Comparison of ENCODE assay signal across 8 cellular contexts in genomic region chr6:80001337-80001736, GRCh38. TPM values are rescaled to one million over a fixed set of nuclear protein-coding genes. Genes with fewer than 3 reads are reported as not detected.
"Had no signal": no experiment of that assay in that cellular context is flagged by ENCODE, and none has a peak within 500 bp of the region (broad histone marks: within the 10 kb centered on the region; RNA-seq: fewer than 3 reads in every experiment).

No MANE protein-coding gene starts in this region.

- FAIRE-seq: HTR-8/SVneo had no signal

- H3K27ac ChIP-seq: GM23248, KMS-11 had no signal

- H3K4me2 ChIP-seq: KMS-11 had no signal

- H3K9ac ChIP-seq: GM23248, KMS-11 had no signal

- H3K4me3 ChIP-seq: GM23248 had no signal

- H3K4me3 Mint-ChIP-seq: H9 had no signal

- H2AFZ ChIP-seq: GM23248 had no signal

- H3K27ac Mint-ChIP-seq: H9 had no signal

- DNase-seq: GM23248, GOT3, H9, HCEC 1CT, KBM-7 had no signal

RNA-seq across cellular contexts. Expression of gene ELOVL4, which starts 54.0 kb away (rescaled TPM):
- total RNA-seq: HT-29 had no signal
